ENCODE assay signal across 1 cellular context in genomic region chr19:2768365-2769132, GRCh38.
TF ChIP-seq lines count a peak whose summit lies in the region.

No MANE protein-coding gene starts in this region.

TF ChIP-seq in K562, 482 proteins besides CTCF, POLR2A, EP300 and RAD21:
- TF ChIP-seq, protein P1, sequence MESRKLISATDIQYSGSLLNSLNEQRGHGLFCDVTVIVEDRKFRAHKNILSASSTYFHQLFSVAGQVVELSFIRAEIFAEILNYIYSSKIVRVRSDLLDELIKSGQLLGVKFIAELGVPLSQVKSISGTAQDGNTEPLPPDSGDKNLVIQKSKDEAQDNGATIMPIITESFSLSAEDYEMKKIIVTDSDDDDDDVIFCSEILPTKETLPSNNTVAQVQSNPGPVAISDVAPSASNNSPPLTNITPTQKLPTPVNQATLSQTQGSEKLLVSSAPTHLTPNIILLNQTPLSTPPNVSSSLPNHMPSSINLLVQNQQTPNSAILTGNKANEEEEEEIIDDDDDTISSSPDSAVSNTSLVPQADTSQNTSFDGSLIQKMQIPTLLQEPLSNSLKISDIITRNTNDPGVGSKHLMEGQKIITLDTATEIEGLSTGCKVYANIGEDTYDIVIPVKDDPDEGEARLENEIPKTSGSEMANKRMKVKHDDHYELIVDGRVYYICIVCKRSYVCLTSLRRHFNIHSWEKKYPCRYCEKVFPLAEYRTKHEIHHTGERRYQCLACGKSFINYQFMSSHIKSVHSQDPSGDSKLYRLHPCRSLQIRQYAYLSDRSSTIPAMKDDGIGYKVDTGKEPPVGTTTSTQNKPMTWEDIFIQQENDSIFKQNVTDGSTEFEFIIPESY (CRISPR knock-in tag; IDR thresholded peaks at IDR 0.05): 0 out of 2 replicates have a peak, but pooled peaks have one; percentile 35
- no peak for TF ChIP-seq ZZZ3 (IDR thresholded peaks at IDR 0.05)
